ENCODE assay signal across 8 cellular contexts in genomic region chr22:42079319-42080251, GRCh38. TPM values are rescaled to one million over a fixed set of nuclear protein-coding genes. Genes with fewer than 3 reads are reported as not detected.
DNase-seq lines count a peak whose midpoint lies in the region; ATAC-seq, FAIRE-seq and TF ChIP-seq lines count a peak whose summit lies in the region.

A gene with protein sequence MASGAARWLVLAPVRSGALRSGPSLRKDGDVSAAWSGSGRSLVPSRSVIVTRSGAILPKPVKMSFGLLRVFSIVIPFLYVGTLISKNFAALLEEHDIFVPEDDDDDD (plus strand): TSS chr22:42079700. CDS start chr22:42079769, 69 bp downstream.

- peak within 1 kb of the TSS; percentile 93 for H3K27ac Mint-ChIP-seq in activated naive CD8-positive, alpha-beta T cell treated with anti-CD3 and anti-CD28 coated beads, Interleukin-2, amount 50 U/mL, for 24 hours

- H3K36me3 ChIP-seq in pancreas, result peaks cover 0 to 28% (median 5%) of the 10 kb centered on the region in 3 donors
- peaks cover 3 to 51% (median 26%) of the 10 kb centered on the region in 3 donors for H3K36me3 ChIP-seq in tibial artery

- peaks cover 35% of the 10 kb centered on the region for H3K4me1 Mint-ChIP-seq in activated naive CD8-positive, alpha-beta T cell treated with anti-CD3 and anti-CD28 coated beads, Interleukin-2, amount 50 U/mL, for 24 hours

- no peaks in the 10 kb centered on the region for H3K27me3 ChIP-seq in pancreas
- H3K27me3 ChIP-seq in tibial artery, result no peaks in the 10 kb centered on the region

- peaks cover 14% of the 10 kb centered on the region for H3K36me3 Mint-ChIP-seq in activated naive CD8-positive, alpha-beta T cell treated with anti-CD3 and anti-CD28 coated beads, Interleukin-2, amount 50 U/mL, for 24 hours (ENCODE audit: low read depth)

- no peaks in the 10 kb centered on the region for H3K27me3 Mint-ChIP-seq in activated naive CD8-positive, alpha-beta T cell treated with anti-CD3 and anti-CD28 coated beads, Interleukin-2, amount 50 U/mL, for 24 hours

- H3K9me3 Mint-ChIP-seq in activated naive CD8-positive, alpha-beta T cell treated with anti-CD3 and anti-CD28 coated beads, Interleukin-2, amount 50 U/mL, for 24 hours, result no peaks in the 10 kb centered on the region

- peak within 1 kb of the TSS; percentile 96 for H3K4me3 ChIP-seq in GM12865 (ENCODE audit: low read depth, low read length)
- peak within 1 kb of the TSS; percentile 49 to 51 (median 50) for H3K4me3 ChIP-seq in pancreas
- peak within 1 kb of the TSS; percentile 65 to 67 for H3K4me3 ChIP-seq in tibial artery

- peak; percentile 100 for DNase-seq in GM12865 (ENCODE audit: low read depth)
- peak; percentile 70 for DNase-seq in NCI-H1417 treated with DMSO at 0.1 percent for 48 hours (lab: John Stamatoyannopoulos, UW)
- DNase-seq in SW480 (ENCODE audit: low spot score), result peak; percentile 97
- peak; percentile 98 for DNase-seq in activated naive CD8-positive, alpha-beta T cell treated with anti-CD3 and anti-CD28 coated beads, Interleukin-2, amount 50 U/mL, for 24 hours
- peak; percentile 100 for DNase-seq in Right ventricle myocardium superior
- peak; percentile 99 to 100 (median 100) for DNase-seq in pancreas
- peak; percentile 99 to 100 for DNase-seq in tibial artery

- intact Hi-C loops in Right ventricle myocardium superior (cut with DNase I), result no loop called here
- intact Hi-C loops in pancreas (cut with DNase I), result no loop called here
- intact Hi-C loops in tibial artery (cut with DNase I; ENCODE audit: low total_unique reads), result loop anchor here (5.0 to 10.0 kb wide), 3 partner anchors 193 to 265 kb away; partner anchors contain the start of genes SREBF2 and TCF20

- WGBS in pancreas, 2 donors, result 0 to 1% methylated on average over 70 to 71 of the region's 71 CpGs

- H3K4me1 ChIP-seq in pancreas, result peaks cover 10 to 23% (median 19%) of the 10 kb centered on the region in 3 donors
- H3K4me1 ChIP-seq in tibial artery, result peaks cover 0 to 57% (median 38%) of the 10 kb centered on the region in 4 donors

- H3K27ac ChIP-seq in pancreas (peak within 1 kb of the TSS; percentile 83 to 97 (median 93)), tibial artery (peak within 1 kb of the TSS; percentile 97 to 100)

- no peak for TF ChIP-seq CTCF in GM12865 (IDR thresholded peaks at IDR 0.05; ENCODE audit: insufficient read depth, low read depth, low read length, missing control alignments)
- no peak for TF ChIP-seq CTCF in pancreas (IDR thresholded peaks at IDR 0.05)
- TF ChIP-seq CTCF in tibial artery (IDR thresholded peaks at IDR 0.05), result peak in 1 of 2 experiments; percentile 3

- FAIRE-seq in pancreas (lab: Jason Lieb, UNC), result peak; percentile 93

- peak within 1 kb of the TSS; percentile 94 for H3K4me3 Mint-ChIP-seq in activated naive CD8-positive, alpha-beta T cell treated with anti-CD3 and anti-CD28 coated beads, Interleukin-2, amount 50 U/mL, for 24 hours

- peak; percentile 83 for ATAC-seq in HG02763 (IDR thresholded peaks at IDR 0.05; ENCODE audit: unreplicated experiment)
- ATAC-seq in activated naive CD8-positive, alpha-beta T cell treated with anti-CD3 and anti-CD28 coated beads, Interleukin-2, amount 50 U/mL, for 24 hours, result peak; percentile 95
- ATAC-seq in Right ventricle myocardium superior (ENCODE audit: poor library complexity), result peak; percentile 93
- ATAC-seq in pancreas, result peak; percentile 89 to 95 (median 90)

- no peaks in the 10 kb centered on the region for H3K9me3 ChIP-seq in pancreas
- H3K9me3 ChIP-seq in tibial artery, result no peaks in the 10 kb centered on the region

RNA-seq across cellular contexts. Expression of the gene that starts here (rescaled TPM):
- total RNA-seq in Right ventricle myocardium superior, result 179 TPM
- 10 to 100 TPM; 50.9 to 81.9 (median 58.1) TPM for total RNA-seq in pancreas
- polyA plus RNA-seq in pancreas, result 100 to 1,000 TPM in 1 of 2 donors, 10 to 100 TPM in 1; 53.1 to 119 TPM

Comparison
In these comparisons a context has a peak if more than half of its experiments do, and no peak if none do; other contexts are left out.
1. Peak in every context shown above with its lines: DNase-seq, ATAC-seq, H3K4me3 ChIP-seq and H3K27ac ChIP-seq.